12 cellular contexts compared by ENCODE assay signal in the genomic region with DNA sequence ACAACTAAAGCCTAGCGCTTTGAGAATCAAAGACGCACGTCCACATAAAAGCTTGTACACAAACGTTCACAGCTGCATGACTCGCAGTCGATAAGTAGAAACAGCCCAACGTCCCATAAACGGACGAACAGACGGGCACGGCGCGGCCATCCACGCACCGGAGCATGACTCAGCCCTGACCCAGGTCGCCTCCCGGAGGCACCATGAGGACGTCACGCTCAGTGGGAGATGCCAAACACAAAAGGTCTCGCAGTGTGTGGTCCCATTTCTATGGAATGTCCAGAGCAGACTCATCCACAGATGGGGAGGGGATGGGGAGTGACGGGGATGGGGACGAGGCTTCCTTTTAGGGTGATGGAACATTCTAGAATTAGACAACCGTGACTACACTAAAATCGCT. TPM values are rescaled to one million over a fixed set of nuclear protein-coding genes. Genes with fewer than 3 reads are reported as not detected.
DNase-seq lines count a peak whose midpoint lies in the region; ATAC-seq and TF ChIP-seq lines count a peak whose summit lies in the region.
"Had no signal": no experiment of that assay in that cellular context is flagged by ENCODE, and none has a peak within 500 bp of the region (broad histone marks: within the 10 kb centered on the region; RNA-seq: fewer than 3 reads in every experiment).

No MANE protein-coding gene starts in this region.

- no peaks in the 10 kb centered on the region for H3K9me2 ChIP-seq in SK-N-SH

- no peak for TF ChIP-seq EP300 in SK-N-SH (IDR thresholded peaks at IDR 0.05; ENCODE audit: borderline replicate concordance in 1 of 2, low read depth in 1 of 2, low read length in 1 of 2)

- DNase-seq in SK-N-SH = no peak
- DNase-seq in adipocyte (ENCODE audit: low read depth) = peak; percentile 89
- DNase-seq in fibroblast of the aortic adventitia (ENCODE audit: low read depth) = peak; percentile 24
- no peak for DNase-seq in C1 segment of cervical spinal cord (lab: John Stamatoyannopoulos, UW)
- no peak for DNase-seq in colonic mucosa
- DNase-seq: activated CD4-positive, alpha-beta T cell treated with anti-CD3 and anti-CD28 coated beads for 48 hours had no signal

- ATAC-seq in SK-N-SH treated with all-trans-retinoic acid at 6 μM for 48 hours (peak; percentile 72), HG03432 (IDR thresholded peaks at IDR 0.05; ENCODE audit: unreplicated experiment) (no peak)

- CTCF ChIA-PET in SK-N-SH (lab: Yijun Ruan, JAX) = interaction anchor here (1.2 to 1.4 kb wide), 2 partner anchors 36 to 40 kb away, joined by 3 to 6 read pairs; no protein-coding TSS in a partner anchor

- H3K4me1 ChIP-seq in SK-N-SH (ENCODE audit: control insufficient read depth in 1 of 2, insufficient read depth in 2 of 2, low read depth in 1 of 2, low read length in 1 of 2) (peaks cover 0 to under 1% of the 10 kb centered on the region in 2 experiments; a peak in 1 of 4 replicates), adipocyte (ENCODE audit: control insufficient read depth, insufficient read depth, low read length) (no peaks in the 10 kb centered on the region), colonic mucosa (no peaks in the 10 kb centered on the region)

- H2AFZ ChIP-seq in SK-N-SH (ENCODE audit: low read depth) = no peak overlapping the region

- peaks cover 6 to 29% of the 10 kb centered on the region in 2 experiments for H3K36me3 ChIP-seq in SK-N-SH (replicated peaks in 1 of 2; ENCODE audit: control insufficient read depth in 1 of 2, insufficient read depth in 2 of 2, low read length in 1 of 2)
- peaks cover 47% of the 10 kb centered on the region for H3K36me3 ChIP-seq in adipocyte (ENCODE audit: control insufficient read depth, insufficient read depth, low read length, severe bottlenecking)
- H3K36me3 ChIP-seq in colonic mucosa = peaks cover 13% of the 10 kb centered on the region

- H3K4me3 ChIP-seq in SK-N-SH (ENCODE audit: low read depth in 2 of 2, low read length in 1 of 2) = no peak overlapping the region
- no peak overlapping the region for H3K4me3 ChIP-seq in adipocyte (ENCODE audit: low read length)
- H3K4me3 ChIP-seq in fibroblast of the aortic adventitia (ENCODE audit: low read depth, low read length) = no peak overlapping the region
- no peak overlapping the region for H3K4me3 ChIP-seq in colonic mucosa

- H3K27me3 ChIP-seq in SK-N-SH (ENCODE audit: insufficient read depth) = no peaks in the 10 kb centered on the region
- no peaks in the 10 kb centered on the region for H3K27me3 ChIP-seq in adipocyte (replicated peaks; ENCODE audit: control insufficient read depth, insufficient read depth, low read length)
- no peaks in the 10 kb centered on the region for H3K27me3 ChIP-seq in colonic mucosa

- H3K9me3 ChIP-seq in SK-N-SH (no peaks in the 10 kb centered on the region), adipocyte (ENCODE audit: control insufficient read depth, low read length) (no peaks in the 10 kb centered on the region), colonic mucosa (no peaks in the 10 kb centered on the region)

- 0 out of 2 replicates have a peak, but pooled peaks cover 7% of the 10 kb centered on the region for H4K20me1 ChIP-seq in SK-N-SH (ENCODE audit: insufficient read depth)

- H3K79me2 ChIP-seq in SK-N-SH (ENCODE audit: insufficient read depth) = peaks cover 4% of the 10 kb centered on the region; the same call in 1 of the 2 replicates

- intact Hi-C loops in colonic mucosa (cut with DNase I) = no loop called here

- TF ChIP-seq CTCF in SK-N-SH (IDR thresholded peaks at IDR 0.05) = no peak
- no peak for TF ChIP-seq CTCF in fibroblast of the aortic adventitia (IDR thresholded peaks at IDR 0.05; ENCODE audit: insufficient read depth, low read length)
- no peak for TF ChIP-seq CTCF in colonic mucosa (IDR thresholded peaks at IDR 0.05)

- H3K4me2 ChIP-seq in SK-N-SH = no peak overlapping the region

- 63% methylated on average over 20 of the region's 24 CpGs for WGBS in SK-N-SH (ENCODE audit: low lambda C conversion rate)

- no peak for TF ChIP-seq RAD21 in SK-N-SH (IDR thresholded peaks at IDR 0.05; ENCODE audit: low read length)

- POLR2A ChIA-PET in SK-N-SH (lab: Yijun Ruan, JAX) = no interaction called here

- H3K27ac ChIP-seq in SK-N-SH (ENCODE audit: low read depth in 2 of 2, low read length in 1 of 2) (peak overlapping the region in 1 of 2 experiments; percentile 52; a peak in 1 of 4 replicates), temporal lobe (ENCODE audit: low read depth, low read length) (peak overlapping the region; percentile 86), colonic mucosa (no peak overlapping the region)
- H3K27ac ChIP-seq: 22Rv1, HL-60 had no signal

- no peaks in the 10 kb centered on the region for H3F3A ChIP-seq in SK-N-SH (replicated peaks; ENCODE audit: insufficient read depth)

- no peak overlapping the region for H3K9ac ChIP-seq in SK-N-SH
- no peak overlapping the region for H3K9ac ChIP-seq in adipocyte (ENCODE audit: low read length)
- no peak overlapping the region for H3K9ac ChIP-seq in colonic mucosa (ENCODE audit: low read depth in 2 of 2, low read length in 2 of 2)

TF ChIP-seq in SK-N-SH treated with all-trans-retinoic acid at 6 μM for 48 hours, 23 proteins besides CTCF, POLR2A, EP300 and RAD21:
- no peak for TF ChIP-seq RARB (CRISPR knock-in tag; IDR thresholded peaks at IDR 0.05)

TF ChIP-seq in SK-N-SH, 30 proteins besides CTCF, POLR2A, EP300 and RAD21 (continues in another document):
- no peak for TF ChIP-seq TAF1 (IDR thresholded peaks at IDR 0.05; ENCODE audit: borderline replicate concordance, low read depth, low read length)
- no peak for TF ChIP-seq TCF12 (IDR thresholded peaks at IDR 0.05)
- TF ChIP-seq MXI1 (IDR thresholded peaks at IDR 0.05; ENCODE audit: low read depth, low read length) = no peak
- TF ChIP-seq POLR2AphosphoS5 (IDR thresholded peaks at IDR 0.05; ENCODE audit: low read depth, low read length) = no peak
- no peak for TF ChIP-seq RXRA (IDR thresholded peaks at IDR 0.05; ENCODE audit: borderline replicate concordance, low read depth)
- no peak for TF ChIP-seq GATA2 (CRISPR knock-in tag; IDR thresholded peaks at IDR 0.05)
- TF ChIP-seq RFX5 (IDR thresholded peaks at IDR 0.05; ENCODE audit: low read length) = no peak
- no peak for TF ChIP-seq YY1 (IDR thresholded peaks at IDR 0.05; ENCODE audit: low read depth)
- no peak for TF ChIP-seq RCOR1 (IDR thresholded peaks at IDR 0.05; ENCODE audit: low read length)
- TF ChIP-seq EZH2phosphoT487 (IDR thresholded peaks at IDR 0.05; ENCODE audit: borderline replicate concordance, low read depth) = no peak
- TF ChIP-seq, protein P1, sequence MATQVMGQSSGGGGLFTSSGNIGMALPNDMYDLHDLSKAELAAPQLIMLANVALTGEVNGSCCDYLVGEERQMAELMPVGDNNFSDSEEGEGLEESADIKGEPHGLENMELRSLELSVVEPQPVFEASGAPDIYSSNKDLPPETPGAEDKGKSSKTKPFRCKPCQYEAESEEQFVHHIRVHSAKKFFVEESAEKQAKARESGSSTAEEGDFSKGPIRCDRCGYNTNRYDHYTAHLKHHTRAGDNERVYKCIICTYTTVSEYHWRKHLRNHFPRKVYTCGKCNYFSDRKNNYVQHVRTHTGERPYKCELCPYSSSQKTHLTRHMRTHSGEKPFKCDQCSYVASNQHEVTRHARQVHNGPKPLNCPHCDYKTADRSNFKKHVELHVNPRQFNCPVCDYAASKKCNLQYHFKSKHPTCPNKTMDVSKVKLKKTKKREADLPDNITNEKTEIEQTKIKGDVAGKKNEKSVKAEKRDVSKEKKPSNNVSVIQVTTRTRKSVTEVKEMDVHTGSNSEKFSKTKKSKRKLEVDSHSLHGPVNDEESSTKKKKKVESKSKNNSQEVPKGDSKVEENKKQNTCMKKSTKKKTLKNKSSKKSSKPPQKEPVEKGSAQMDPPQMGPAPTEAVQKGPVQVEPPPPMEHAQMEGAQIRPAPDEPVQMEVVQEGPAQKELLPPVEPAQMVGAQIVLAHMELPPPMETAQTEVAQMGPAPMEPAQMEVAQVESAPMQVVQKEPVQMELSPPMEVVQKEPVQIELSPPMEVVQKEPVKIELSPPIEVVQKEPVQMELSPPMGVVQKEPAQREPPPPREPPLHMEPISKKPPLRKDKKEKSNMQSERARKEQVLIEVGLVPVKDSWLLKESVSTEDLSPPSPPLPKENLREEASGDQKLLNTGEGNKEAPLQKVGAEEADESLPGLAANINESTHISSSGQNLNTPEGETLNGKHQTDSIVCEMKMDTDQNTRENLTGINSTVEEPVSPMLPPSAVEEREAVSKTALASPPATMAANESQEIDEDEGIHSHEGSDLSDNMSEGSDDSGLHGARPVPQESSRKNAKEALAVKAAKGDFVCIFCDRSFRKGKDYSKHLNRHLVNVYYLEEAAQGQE (IDR thresholded peaks at IDR 0.05; ENCODE audit: low read depth, low read length) = no peak

RNA-seq across cellular contexts. Expression of a gene that starts 9.4 kb away (rescaled TPM):
- polyA plus RNA-seq in SK-N-SH (2012; rRNA removed) = 38.2 and 40.1 TPM in 2 replicates
- 9.6 and 13.7 TPM in 2 replicates for polyA plus RNA-seq in SK-N-SH (2012; cell fraction: cytosol; rRNA removed)
- polyA plus RNA-seq in SK-N-SH (2012; cell fraction: nucleus; rRNA removed) = 157 and 218 TPM in 2 replicates
- total RNA-seq in fibroblast of the aortic adventitia (ENCODE audit: low replicate concordance) (13.5 and 22.0 TPM in 2 replicates), temporal lobe (11.3 TPM), colonic mucosa (10 to 100 TPM; 50.2 to 77.3 TPM)

RNA-seq across cellular contexts. Expression of a gene that starts 15.7 kb away (rescaled TPM):
- 0.62 and 0.93 TPM in 2 replicates for polyA plus RNA-seq in SK-N-SH (2012; rRNA removed)
- 0.16 and 0.27 TPM in 2 replicates for polyA plus RNA-seq in SK-N-SH (2012; cell fraction: cytosol; rRNA removed)
- polyA plus RNA-seq in SK-N-SH (2012; cell fraction: nucleus; rRNA removed) = 3.5 and 4.7 TPM in 2 replicates
- 0.27 TPM in 1 of 2 replicates, not detected in the other for total RNA-seq in fibroblast of the aortic adventitia (ENCODE audit: low replicate concordance)
- total RNA-seq in temporal lobe = 0.25 TPM
- not detected for total RNA-seq in colonic mucosa
- total RNA-seq: dermis microvascular lymphatic vessel endothelial cell had no signal

RNA-seq across cellular contexts. Expression of a gene that starts 34.3 kb away (rescaled TPM):
- 3.4 and 5.6 TPM in 2 replicates for polyA plus RNA-seq in SK-N-SH (2012; rRNA removed)
- polyA plus RNA-seq in SK-N-SH (2012; cell fraction: cytosol; rRNA removed) = 4.4 and 8.7 TPM in 2 replicates
- polyA plus RNA-seq in SK-N-SH (2012; cell fraction: nucleus; rRNA removed) = 11.1 and 12.0 TPM in 2 replicates
- total RNA-seq in fibroblast of the aortic adventitia (ENCODE audit: low replicate concordance) (0.08 and 0.63 TPM in 2 replicates), temporal lobe (9.1 TPM), colonic mucosa (under 1 TPM; 0.17 to 0.40 TPM)

RNA-seq across cellular contexts. Expression of a gene that starts 39.0 kb away (rescaled TPM):
- 9.0 and 12.9 TPM in 2 replicates for polyA plus RNA-seq in SK-N-SH (2012; rRNA removed)
- 11.9 and 17.2 TPM in 2 replicates for polyA plus RNA-seq in SK-N-SH (2012; cell fraction: cytosol; rRNA removed)
- polyA plus RNA-seq in SK-N-SH (2012; cell fraction: nucleus; rRNA removed) = 43.5 and 64.4 TPM in 2 replicates
- 24.5 and 28.9 TPM in 2 replicates for total RNA-seq in fibroblast of the aortic adventitia (ENCODE audit: low replicate concordance)
- 11.8 TPM for total RNA-seq in temporal lobe
- total RNA-seq in colonic mucosa = 10 to 100 TPM; 54.6 to 74.7 TPM

RNA-seq across cellular contexts. Expression of a gene that starts 51.6 kb away (rescaled TPM):
- 745 and 835 TPM in 2 replicates for polyA plus RNA-seq in SK-N-SH (2012; rRNA removed)
- 263 and 438 TPM in 2 replicates for polyA plus RNA-seq in SK-N-SH (2012; cell fraction: cytosol; rRNA removed)
- polyA plus RNA-seq in SK-N-SH (2012; cell fraction: nucleus; rRNA removed) = 422 and 627 TPM in 2 replicates
- 151 and 239 TPM in 2 replicates for total RNA-seq in fibroblast of the aortic adventitia (ENCODE audit: low replicate concordance)
- total RNA-seq in temporal lobe = 91.2 TPM
- 1,000 to 10,000 TPM in 1 of 2 donors, 100 to 1,000 TPM in 1; 920 to 1,084 TPM for total RNA-seq in colonic mucosa

Comparison
In these comparisons a context has a peak if more than half of its experiments do, and no peak if none do; other contexts are left out.
1. DNase-seq: peak in adipocyte (single experiment) and fibroblast of the aortic adventitia (single experiment); none in SK-N-SH (single experiment), C1 segment of cervical spinal cord (0 of 14) and colonic mucosa (single experiment).